27 cellular contexts compared by ENCODE assay signal in the genomic region with DNA sequence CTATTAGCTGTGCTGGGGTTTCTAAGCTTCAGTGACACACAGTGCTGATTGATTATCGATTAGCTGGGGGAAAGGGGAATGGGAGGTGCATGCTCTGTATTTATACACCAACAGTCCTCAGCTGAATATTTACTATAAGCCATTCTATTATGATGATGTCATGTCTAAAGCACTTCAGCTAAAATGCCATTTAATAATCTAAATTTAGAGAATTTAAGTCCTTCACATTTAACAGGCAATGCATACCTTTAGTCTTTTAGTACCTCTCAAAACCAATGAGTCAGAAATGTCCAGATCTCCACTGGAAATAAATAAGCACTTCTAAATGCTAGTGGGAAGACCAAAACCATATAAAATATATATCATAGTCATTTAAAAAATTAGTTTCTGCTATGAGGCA. TPM values are rescaled to one million over a fixed set of nuclear protein-coding genes. Genes with fewer than 3 reads are reported as not detected.
A peak's percentile ranks its signal among the peaks of the same experiment; 100 is the strongest.
DNase-seq lines count a peak whose midpoint lies in the region; ATAC-seq and TF ChIP-seq lines count a peak whose summit lies in the region.
"Had no signal": no experiment of that assay in that cellular context is flagged by ENCODE, and none has a peak within 500 bp of the region (broad histone marks: within the 10 kb centered on the region; RNA-seq: fewer than 3 reads in every experiment).

No MANE protein-coding gene starts in this region.

- CTCF ChIA-PET in activated CD4-positive, alpha-beta T cell treated with anti-CD3 and anti-CD28 coated beads for 36 hours (lab: Charles Lee) = interaction anchor here (0.5 to 3.6 kb wide), 4 partner anchors 16 to 48 kb away, joined by 3 to 16 read pairs (median 10); no protein-coding TSS in a partner anchor
- CTCF ChIA-PET in activated CD4-positive, alpha-beta T cell treated with anti-CD3 and anti-CD28 coated beads, Interleukin-2, amount 10 ng/mL, durations not matched to agents 7 days and 5 days (lab: Charles Lee) = no interaction called here
- CTCF ChIA-PET in SK-N-SH (lab: Yijun Ruan, JAX) = no interaction called here

- H3K9me2 ChIP-seq in SK-N-SH = no peaks in the 10 kb centered on the region

- H2AFZ ChIP-seq in SK-N-SH (ENCODE audit: low read depth) = no peak overlapping the region
- H2AFZ ChIP-seq: GM23338 had no signal

- ATAC-seq in activated CD4-positive, alpha-beta T cell treated with anti-CD3 and anti-CD28 coated beads for 36 hours = no peak
- no peak for ATAC-seq in sciatic nerve
- ATAC-seq: gastroesophageal sphincter; GM23338; lower lobe of right lung; naive thymus-derived CD4-positive, alpha-beta T cell; stimulated activated naive B cell treated with anti-CD40 and anti-IgM and Interleukin-4, amounts not matched to agents 10 μg/mL and 1 μg/mL and 100 μg/mL, for 72 hours had no signal

- no peak for TF ChIP-seq EP300 in SK-N-SH (IDR thresholded peaks at IDR 0.05; ENCODE audit: borderline replicate concordance in 1 of 2, low read depth in 1 of 2, low read length in 1 of 2)

- H3K27me3 ChIP-seq in SK-N-SH (ENCODE audit: insufficient read depth) = no peaks in the 10 kb centered on the region
- H3K27me3 ChIP-seq: gastroesophageal sphincter, neutrophil had no signal

- peaks cover 36% of the 10 kb centered on the region for H3K4me1 Mint-ChIP-seq in activated CD4-positive, alpha-beta T cell treated with anti-CD3 and anti-CD28 coated beads for 36 hours
- H3K4me1 Mint-ChIP-seq in activated CD4-positive, alpha-beta T cell treated with anti-CD3 and anti-CD28 coated beads, Interleukin-2, amount 10 ng/mL, durations not matched to agents 7 days and 5 days = peaks cover 48% of the 10 kb centered on the region
- H3K4me1 Mint-ChIP-seq: brain, GM23338 had no signal

- no peak for TF ChIP-seq RAD21 in SK-N-SH (IDR thresholded peaks at IDR 0.05; ENCODE audit: low read length)

- no peak for DNase-seq in activated CD4-positive, alpha-beta T cell treated with anti-CD3 and anti-CD28 coated beads for 36 hours
- DNase-seq in activated CD4-positive, alpha-beta T cell treated with anti-CD3 and anti-CD28 coated beads, Interleukin-2, amount 10 ng/mL, durations not matched to agents 7 days and 5 days = no peak
- peak; percentile 22 for DNase-seq in GM03348 (ENCODE audit: low spot score)
- DNase-seq in SK-N-SH = no peak
- peak; percentile 58 for DNase-seq in iris pigment epithelial cell (ENCODE audit: low read depth)
- DNase-seq in NCI-H187 (lab: John Stamatoyannopoulos, UW) = no peak
- DNase-seq in sciatic nerve (ENCODE audit: low spot score) = no peak
- no peak for DNase-seq in HUDEP-2 (lab: John Stamatoyannopoulos, UW; ENCODE audit: unreplicated experiment in 76 of 76)
- DNase-seq: 8988T; activated CD4-positive, alpha-beta T cell treated with anti-CD3 and anti-CD28 coated beads for 1 hour; activated gamma-delta T cell treated with Interleukin-2 at 50 U/mL for 16 hours; GF-D8; lower lobe of right lung; naive thymus-derived CD4-positive, alpha-beta T cell; NCI-H2029; NCI-H524 treated with DMSO at 0.1 percent for 48 hours; NK-92 treated with Interleukin-12 subunit alpha and Interleukin-12 subunit beta, amount 100 ng/mL, for 24 hours; stimulated activated naive B cell treated with anti-CD40 and anti-IgM and Interleukin-4, amounts not matched to agents 10 μg/mL and 1 μg/mL and 100 μg/mL, for 72 hours had no signal

- peaks cover 29 to 58% of the 10 kb centered on the region in 2 experiments for H3K36me3 ChIP-seq in SK-N-SH (replicated peaks in 1 of 2; ENCODE audit: control insufficient read depth in 1 of 2, insufficient read depth in 2 of 2, low read length in 1 of 2)
- H3K36me3 ChIP-seq: neutrophil had no signal

- no peaks in the 10 kb centered on the region for H3K79me2 ChIP-seq in SK-N-SH (ENCODE audit: insufficient read depth)

- H3F3A ChIP-seq in SK-N-SH (replicated peaks; ENCODE audit: insufficient read depth) = peaks cover 5% of the 10 kb centered on the region

- H3K27ac ChIP-seq in SK-N-SH (ENCODE audit: low read depth in 2 of 2, low read length in 1 of 2) = 0 out of 4 replicates have a peak overlapping the region, but pooled peaks of 1 of the 2 experiments have one; percentile 11
- H3K27ac ChIP-seq: gastroesophageal sphincter, lower lobe of right lung, neutrophil, prostate gland, SK-N-MC had no signal

- H3K4me1 ChIP-seq in SK-N-SH (ENCODE audit: control insufficient read depth in 1 of 2, insufficient read depth in 2 of 2, low read depth in 1 of 2, low read length in 1 of 2) = peaks cover 7 to 21% of the 10 kb centered on the region in 2 experiments; a peak in 3 of 4 replicates
- H3K4me1 ChIP-seq: gastroesophageal sphincter, lower lobe of right lung, prostate gland had no signal

- no peak overlapping the region for H3K4me2 ChIP-seq in SK-N-SH
- H3K4me2 ChIP-seq: GM23338 had no signal

- TF ChIP-seq CTCF in SK-N-SH (IDR thresholded peaks at IDR 0.05) = no peak

- H3K9ac ChIP-seq in SK-N-SH = no peak overlapping the region

- H3K4me3 Mint-ChIP-seq in activated CD4-positive, alpha-beta T cell treated with anti-CD3 and anti-CD28 coated beads for 36 hours = no peak overlapping the region
- H3K4me3 Mint-ChIP-seq in activated CD4-positive, alpha-beta T cell treated with anti-CD3 and anti-CD28 coated beads, Interleukin-2, amount 10 ng/mL, durations not matched to agents 7 days and 5 days = no peak overlapping the region
- H3K4me3 Mint-ChIP-seq: brain; CD14-positive monocyte; GM23338; naive thymus-derived CD4-positive, alpha-beta T cell; stimulated activated naive B cell treated with anti-CD40 and anti-IgM and Interleukin-4, amounts not matched to agents 10 μg/mL and 1 μg/mL and 100 μg/mL, for 72 hours; T-helper 1 cell treated with Interleukin-12 subunit alpha and Interleukin-12 subunit beta and Interleukin-4 antibody, amounts not matched to agents 30 μg/mL and 1 μg/mL, for 36 hours; type B pancreatic cell had no signal

- no peaks in the 10 kb centered on the region for H3K9me3 ChIP-seq in SK-N-SH
- H3K9me3 ChIP-seq: gastroesophageal sphincter, lower lobe of right lung, neutrophil, prostate gland had no signal

- H4K20me1 ChIP-seq in SK-N-SH (ENCODE audit: insufficient read depth) = no peaks in the 10 kb centered on the region

- POLR2A ChIA-PET in activated CD4-positive, alpha-beta T cell treated with anti-CD3 and anti-CD28 coated beads for 36 hours (lab: Charles Lee) = interaction anchor here (0.5 to 2.4 kb wide), 2 partner anchors 19 to 46 kb away, joined by 3 to 10 read pairs; partner anchors contain the start of gene NMT2
- POLR2A ChIA-PET in activated CD4-positive, alpha-beta T cell treated with anti-CD3 and anti-CD28 coated beads, Interleukin-2, amount 10 ng/mL, durations not matched to agents 7 days and 5 days (lab: Charles Lee) = no interaction called here
- POLR2A ChIA-PET in SK-N-SH (lab: Yijun Ruan, JAX) = no interaction called here

- H3K36me3 Mint-ChIP-seq in activated CD4-positive, alpha-beta T cell treated with anti-CD3 and anti-CD28 coated beads for 36 hours (ENCODE audit: low read depth) = peaks cover 21% of the 10 kb centered on the region
- peaks cover 36% of the 10 kb centered on the region for H3K36me3 Mint-ChIP-seq in activated CD4-positive, alpha-beta T cell treated with anti-CD3 and anti-CD28 coated beads, Interleukin-2, amount 10 ng/mL, durations not matched to agents 7 days and 5 days (ENCODE audit: low read depth)

- H3K4me3 ChIP-seq in SK-N-SH (ENCODE audit: low read depth in 2 of 2, low read length in 1 of 2) = no peak overlapping the region
- H3K4me3 ChIP-seq: gastroesophageal sphincter, GM23338, lower lobe of right lung, prostate gland, SK-N-MC had no signal

- peak overlapping the region; percentile 51 for H3K27ac Mint-ChIP-seq in activated CD4-positive, alpha-beta T cell treated with anti-CD3 and anti-CD28 coated beads for 36 hours
- H3K27ac Mint-ChIP-seq in activated CD4-positive, alpha-beta T cell treated with anti-CD3 and anti-CD28 coated beads, Interleukin-2, amount 10 ng/mL, durations not matched to agents 7 days and 5 days = no peak overlapping the region
- H3K27ac Mint-ChIP-seq: CD14-positive monocyte; GM23338; stimulated activated naive B cell treated with anti-CD40 and anti-IgM and Interleukin-4, amounts not matched to agents 10 μg/mL and 1 μg/mL and 100 μg/mL, for 72 hours; type B pancreatic cell had no signal

- intact Hi-C loops in activated CD4-positive, alpha-beta T cell treated with anti-CD3 and anti-CD28 coated beads for 36 hours (cut with DNase I, micrococcal nuclease) = loop anchor here in 1 of 2 experiments (1.0 to 10.0 kb wide), 4 partner anchors 24 to 559 kb away; partner anchors contain the start of gene RPP38
- intact Hi-C loops in sciatic nerve (cut with DNase I) = no loop called here

- WGBS in SK-N-SH (ENCODE audit: low lambda C conversion rate) = 80% methylated on average over 1 of the region's 1 CpG

- H3K27me3 Mint-ChIP-seq in activated CD4-positive, alpha-beta T cell treated with anti-CD3 and anti-CD28 coated beads for 36 hours = no peaks in the 10 kb centered on the region
- H3K27me3 Mint-ChIP-seq in activated CD4-positive, alpha-beta T cell treated with anti-CD3 and anti-CD28 coated beads, Interleukin-2, amount 10 ng/mL, durations not matched to agents 7 days and 5 days = no peaks in the 10 kb centered on the region
- H3K27me3 Mint-ChIP-seq: brain; naive thymus-derived CD4-positive, alpha-beta T cell; stimulated activated naive B cell treated with anti-CD40 and anti-IgM and Interleukin-4, amounts not matched to agents 10 μg/mL and 1 μg/mL and 100 μg/mL, for 72 hours; type B pancreatic cell had no signal

- peaks cover 4% of the 10 kb centered on the region for H3K9me3 Mint-ChIP-seq in activated CD4-positive, alpha-beta T cell treated with anti-CD3 and anti-CD28 coated beads for 36 hours (ENCODE audit: low read depth)
- H3K9me3 Mint-ChIP-seq in activated CD4-positive, alpha-beta T cell treated with anti-CD3 and anti-CD28 coated beads, Interleukin-2, amount 10 ng/mL, durations not matched to agents 7 days and 5 days = peaks cover 6% of the 10 kb centered on the region
- H3K9me3 Mint-ChIP-seq: stimulated activated naive B cell treated with anti-CD40 and anti-IgM and Interleukin-4, amounts not matched to agents 10 μg/mL and 1 μg/mL and 100 μg/mL, for 72 hours; T-helper 1 cell treated with Interleukin-12 subunit alpha and Interleukin-12 subunit beta and Interleukin-4 antibody, amounts not matched to agents 30 μg/mL and 1 μg/mL, for 36 hours; type B pancreatic cell had no signal

RNA-seq across cellular contexts. Expression of gene RPP38, which starts 24.6 kb away (rescaled TPM):
- total RNA-seq in activated CD4-positive, alpha-beta T cell treated with anti-CD3 and anti-CD28 coated beads for 36 hours = 10 to 100 TPM; 26.1 to 27.1 TPM
- 10 to 100 TPM; 17.4 to 19.2 TPM for total RNA-seq in activated CD4-positive, alpha-beta T cell treated with anti-CD3 and anti-CD28 coated beads, Interleukin-2, amount 10 ng/mL, durations not matched to agents 7 days and 5 days
- 18.5 and 20.4 TPM in 2 replicates for polyA plus RNA-seq in SK-N-SH (2012; rRNA removed)
- polyA plus RNA-seq in SK-N-SH (2012; cell fraction: cytosol; rRNA removed) = 20.1 and 23.9 TPM in 2 replicates
- polyA plus RNA-seq in SK-N-SH (2012; cell fraction: nucleus; rRNA removed) = 11.7 and 11.9 TPM in 2 replicates
- total RNA-seq in sciatic nerve = 14.2 TPM

RNA-seq across cellular contexts. Expression of gene ACBD7, which starts 33.1 kb away (rescaled TPM):
- total RNA-seq in activated CD4-positive, alpha-beta T cell treated with anti-CD3 and anti-CD28 coated beads for 36 hours = 1 to 10 TPM; 2.4 to 2.6 TPM
- 1 to 10 TPM; 8.1 to 9.2 TPM for total RNA-seq in activated CD4-positive, alpha-beta T cell treated with anti-CD3 and anti-CD28 coated beads, Interleukin-2, amount 10 ng/mL, durations not matched to agents 7 days and 5 days
- polyA plus RNA-seq in SK-N-SH (2012; rRNA removed) = 0.54 and 0.92 TPM in 2 replicates
- 0.64 and 0.66 TPM in 2 replicates for polyA plus RNA-seq in SK-N-SH (2012; cell fraction: cytosol; rRNA removed)
- 0.36 and 0.99 TPM in 2 replicates for polyA plus RNA-seq in SK-N-SH (2012; cell fraction: nucleus; rRNA removed)
- total RNA-seq in sciatic nerve = 13.1 TPM
- total RNA-seq: gastroesophageal sphincter, lower lobe of right lung had no signal
- polyA plus RNA-seq: CD14-positive monocyte had no signal

RNA-seq across cellular contexts. Expression of gene NMT2, which starts 46.8 kb away (rescaled TPM):
- 10 to 100 TPM; 20.6 to 22.1 TPM for total RNA-seq in activated CD4-positive, alpha-beta T cell treated with anti-CD3 and anti-CD28 coated beads for 36 hours
- 10 to 100 TPM; 47.7 to 50.9 TPM for total RNA-seq in activated CD4-positive, alpha-beta T cell treated with anti-CD3 and anti-CD28 coated beads, Interleukin-2, amount 10 ng/mL, durations not matched to agents 7 days and 5 days
- 25.9 and 26.5 TPM in 2 replicates for polyA plus RNA-seq in SK-N-SH (2012; rRNA removed)
- 28.8 and 32.4 TPM in 2 replicates for polyA plus RNA-seq in SK-N-SH (2012; cell fraction: cytosol; rRNA removed)
- polyA plus RNA-seq in SK-N-SH (2012; cell fraction: nucleus; rRNA removed) = 38.5 and 52.3 TPM in 2 replicates
- 29.9 TPM for total RNA-seq in sciatic nerve

Comparison
In these comparisons a context has a peak if more than half of its experiments do, and no peak if none do; other contexts are left out.
1. DNase-seq: peak in GM03348 (single experiment) and iris pigment epithelial cell (single experiment); none in activated CD4-positive, alpha-beta T cell treated with anti-CD3 and anti-CD28 coated beads for 36 hours (single experiment), activated CD4-positive, alpha-beta T cell treated with anti-CD3 and anti-CD28 coated beads, Interleukin-2, amount 10 ng/mL, durations not matched to agents 7 days and 5 days (single experiment), SK-N-SH (single experiment), NCI-H187 (0 of 2), sciatic nerve (single experiment) and HUDEP-2 (0 of 76).